Comparison of ENCODE assay signal across 10 cellular contexts in genomic region chr6:166751051-166751595, GRCh38.
DNase-seq lines count a peak whose midpoint lies in the region; ATAC-seq, FAIRE-seq and TF ChIP-seq lines count a peak whose summit lies in the region.
"Had no signal": no experiment of that assay in that cellular context is flagged by ENCODE, and none has a peak within 500 bp of the region (broad histone marks: within the 10 kb centered on the region; RNA-seq: fewer than 3 reads in every experiment).

No MANE protein-coding gene starts in this region.

- no peaks in the 10 kb centered on the region for H3K36me3 ChIP-seq in heart right ventricle

- H3K4me1 ChIP-seq in heart right ventricle: peaks cover 0 to 8% (median 0%) of the 10 kb centered on the region in 9 donors

- intact Hi-C loops in head of caudate nucleus (cut with DNase I): no loop called here
- intact Hi-C loops in heart right ventricle (cut with DNase I): loop anchor here in 1 of 10 donors (10.0 kb wide), 1 partner anchor 776 kb away; no protein-coding TSS in a partner anchor

- no peak overlapping the region for H3K4me3 ChIP-seq in heart right ventricle

- peak; percentile 75 for ATAC-seq in GM21447 (IDR thresholded peaks at IDR 0.05; ENCODE audit: unreplicated experiment)
- ATAC-seq in HG03571 (IDR thresholded peaks at IDR 0.05; ENCODE audit: unreplicated experiment): peak; percentile 81
- ATAC-seq in esophagus mucosa: peak; percentile 56
- ATAC-seq in HG02970 (IDR thresholded peaks at IDR 0.05; ENCODE audit: low FRiP score, unreplicated experiment): no peak
- no peak for ATAC-seq in heart right ventricle

- 64 to 66% methylated on average over 19 of the region's 19 CpGs for WGBS in heart right ventricle, 2 donors

- peaks cover 0 to 23% (median 0%) of the 10 kb centered on the region in 7 donors for H3K27me3 ChIP-seq in heart right ventricle

- H3K27ac ChIP-seq in heart right ventricle: no peak overlapping the region

- FAIRE-seq in G401.6 (lab: Jason Lieb, UNC): peak; percentile 27
- FAIRE-seq: islet of Langerhans had no signal

- no peaks in the 10 kb centered on the region for H3K9me3 ChIP-seq in heart right ventricle

- DNase-seq in head of caudate nucleus: no peak
- DNase-seq in NCI-H1417 treated with DMSO at 0.1 percent for 48 hours (lab: John Stamatoyannopoulos, UW): no peak
- DNase-seq in heart right ventricle: no peak
- DNase-seq: stimulated activated naive CD4-positive, alpha-beta T cell treated with Interleukin-2 at 50 U/mL for 16 hours had no signal

- TF ChIP-seq CTCF in heart right ventricle (IDR thresholded peaks at IDR 0.05): no peak

Comparison
In these comparisons a context has a peak if more than half of its experiments do, and no peak if none do; other contexts are left out.
1. ATAC-seq: peak in GM21447 (single experiment), HG03571 (single experiment) and esophagus mucosa (single experiment); none in HG02970 (single experiment) and heart right ventricle (0 of 8).